ENCODE assay signal across 9 cellular contexts in the genomic region with DNA sequence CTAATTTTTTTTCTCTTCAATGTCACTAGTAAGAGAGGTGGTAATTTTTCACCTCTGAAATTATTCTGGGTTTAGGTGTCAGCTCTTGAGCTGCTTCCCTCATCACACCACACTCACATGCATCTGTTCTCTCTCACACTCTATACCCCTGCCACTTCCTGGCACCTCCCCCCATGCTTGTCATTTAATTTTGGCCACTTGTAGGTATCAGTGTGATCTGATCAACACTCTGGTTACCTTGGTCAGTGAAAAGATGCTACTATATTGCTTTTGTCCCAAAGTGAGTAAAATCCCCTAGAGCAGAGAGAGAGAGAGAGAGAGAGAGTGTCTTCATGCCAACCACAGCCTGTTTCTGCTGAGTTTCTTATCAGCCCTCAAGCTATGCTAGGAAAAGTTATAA. TPM values are rescaled to one million over a fixed set of nuclear protein-coding genes. Genes with fewer than 3 reads are reported as not detected.
DNase-seq lines count a peak whose midpoint lies in the region; ATAC-seq and TF ChIP-seq lines count a peak whose summit lies in the region.
"Had no signal": no experiment of that assay in that cellular context is flagged by ENCODE, and none has a peak within 500 bp of the region (broad histone marks: within the 10 kb centered on the region; RNA-seq: fewer than 3 reads in every experiment).

No MANE protein-coding gene starts in this region.

- H3K9me3 ChIP-seq in ovary = no peaks in the 10 kb centered on the region
- H3K9me3 ChIP-seq: gastroesophageal sphincter had no signal

- DNase-seq in activated CD4-positive, CD25-positive, alpha-beta regulatory T cell treated with anti-CD3 and anti-CD28 coated beads, Interleukin-2, amount 50 U/mL, for 72 hours = no peak
- DNase-seq in stimulated activated CD8-positive, alpha-beta memory T cell treated with anti-CD3 and anti-CD28 coated beads, Interleukin-4, amount 100 ng/mL, for 1 hour (ENCODE audit: low read depth in 2 of 2, low spot score in 1 of 2) = peak; percentile 36
- DNase-seq in GM13976 (ENCODE audit: low spot score) = no peak
- DNase-seq in ovary = no peak
- DNase-seq in NCI-H187 treated with DMSO at 0.1 percent for 48 hours (lab: John Stamatoyannopoulos, UW) = no peak

- TF ChIP-seq CTCF in GM13976 (IDR thresholded peaks at IDR 0.05; ENCODE audit: borderline replicate concordance, control extremely low read depth, extremely low read depth, insufficient read depth, missing control alignments) = no peak
- TF ChIP-seq CTCF in ovary (IDR thresholded peaks at IDR 0.05) = no peak

- no peak for TF ChIP-seq POLR2A in ovary (IDR thresholded peaks at IDR 0.05)

- H3K27ac ChIP-seq in ovary = no peak overlapping the region
- H3K27ac ChIP-seq: gastroesophageal sphincter had no signal

- peaks cover 36% of the 10 kb centered on the region for H3K4me1 Mint-ChIP-seq in activated T-helper 17 cell treated with anti-CD3 and anti-CD28 coated beads, Interleukin-2, amount 50 U/mL, for 72 hours

- H3K36me3 Mint-ChIP-seq in activated T-helper 17 cell treated with anti-CD3 and anti-CD28 coated beads, Interleukin-2, amount 50 U/mL, for 72 hours (ENCODE audit: low read depth) = peaks cover 90% of the 10 kb centered on the region

- H3K4me1 ChIP-seq in ovary (ENCODE audit: insufficient read depth) = peaks cover 4% of the 10 kb centered on the region
- H3K4me1 ChIP-seq: gastroesophageal sphincter had no signal

- H3K9me3 Mint-ChIP-seq in activated T-helper 17 cell treated with anti-CD3 and anti-CD28 coated beads, Interleukin-2, amount 50 U/mL, for 72 hours = no peaks in the 10 kb centered on the region

- in situ Hi-C loops in GM13976 (cut with MboI; ENCODE audit: low sequenced_read_pairs, unreplicated experiment) = no loop called here

- no peaks in the 10 kb centered on the region for H3K27me3 ChIP-seq in ovary
- H3K27me3 ChIP-seq: gastroesophageal sphincter had no signal

- H3K4me3 ChIP-seq in ovary = no peak overlapping the region
- H3K4me3 ChIP-seq: gastroesophageal sphincter had no signal

- intact Hi-C loops in ovary (cut with DNase I) = no loop called here

- ATAC-seq in activated CD4-positive, CD25-positive, alpha-beta regulatory T cell treated with anti-CD3 and anti-CD28 coated beads, Interleukin-2, amount 50 U/mL, for 24 hours = peak; percentile 52 to 57
- ATAC-seq in HG03108 (IDR thresholded peaks at IDR 0.05; ENCODE audit: unreplicated experiment) = peak; percentile 54
- ATAC-seq in activated T-helper 17 cell treated with anti-CD3 and anti-CD28 coated beads, Interleukin-2, amount 50 U/mL, for 72 hours (replicated peaks) = peak; percentile 58
- ATAC-seq: gastroesophageal sphincter had no signal

- no peaks in the 10 kb centered on the region for H3K27me3 Mint-ChIP-seq in activated T-helper 17 cell treated with anti-CD3 and anti-CD28 coated beads, Interleukin-2, amount 50 U/mL, for 72 hours

- H3K4me3 Mint-ChIP-seq in activated T-helper 17 cell treated with anti-CD3 and anti-CD28 coated beads, Interleukin-2, amount 50 U/mL, for 72 hours = peak overlapping the region; percentile 35

- H3K27ac Mint-ChIP-seq in activated T-helper 17 cell treated with anti-CD3 and anti-CD28 coated beads, Interleukin-2, amount 50 U/mL, for 72 hours = peak overlapping the region; percentile 13

- no peaks in the 10 kb centered on the region for H3K36me3 ChIP-seq in ovary

- TF ChIP-seq EP300 in ovary (IDR thresholded peaks at IDR 0.05) = no peak

RNA-seq across cellular contexts. Expression of gene STK17A, which starts 42.5 kb away (rescaled TPM):
- 10 to 100 TPM; 47.6 to 71.7 TPM for total RNA-seq in activated T-helper 17 cell treated with anti-CD3 and anti-CD28 coated beads, Interleukin-2, amount 50 U/mL, for 72 hours
- 10 to 100 TPM in 6 of 7 donors, 1 to 10 TPM in 1; 9.9 to 19.9 (median 12.7) TPM for total RNA-seq in ovary
- 10 to 100 TPM; 11.1 to 14.9 TPM for polyA plus RNA-seq in ovary

Comparison
In these comparisons a context has a peak if more than half of its experiments do, and no peak if none do; other contexts are left out.
1. DNase-seq: peak in stimulated activated CD8-positive, alpha-beta memory T cell treated with anti-CD3 and anti-CD28 coated beads, Interleukin-4, amount 100 ng/mL, for 1 hour (2 of 2); none in activated CD4-positive, CD25-positive, alpha-beta regulatory T cell treated with anti-CD3 and anti-CD28 coated beads, Interleukin-2, amount 50 U/mL, for 72 hours (single experiment), GM13976 (single experiment), ovary (0 of 5) and NCI-H187 treated with DMSO at 0.1 percent for 48 hours (single experiment).
2. Peak in every context shown above with its lines, with median percentiles within 50 percentile points of each other: ATAC-seq.